ENCODE assay signal across 8 cellular contexts in genomic region chr10:103678104-103678526, GRCh38.
DNase-seq lines count a peak whose midpoint lies in the region; ATAC-seq and FAIRE-seq lines count a peak whose summit lies in the region.

No MANE protein-coding gene starts in this region.

- no peaks in the 10 kb centered on the region for H3K9me3 Mint-ChIP-seq in dendritic cell treated with granulocyte-macrophage colony-stimulating factor and Interleukin-4, amounts not matched to agents 40 ng/mL and 50 ng/mL, for 4 days

- peak overlapping the region; percentile 66 for H3K4me3 Mint-ChIP-seq in dendritic cell treated with granulocyte-macrophage colony-stimulating factor and Interleukin-4, amounts not matched to agents 40 ng/mL and 50 ng/mL, for 4 days

- no peaks in the 10 kb centered on the region for H3K36me3 Mint-ChIP-seq in dendritic cell treated with granulocyte-macrophage colony-stimulating factor and Interleukin-4, amounts not matched to agents 40 ng/mL and 50 ng/mL, for 4 days (ENCODE audit: low read depth)

- peak; percentile 90 for ATAC-seq in HG03460 (IDR thresholded peaks at IDR 0.05; ENCODE audit: unreplicated experiment)

- peak; percentile 94 for FAIRE-seq in GM19239 (lab: Jason Lieb, UNC)

- peak; percentile 97 for DNase-seq in AG08395 (ENCODE audit: low spot score)
- DNase-seq in GM19239 (ENCODE audit: insufficient read length, low spot score): peak; percentile 87
- peak; percentile 88 for DNase-seq in activated CD4-positive, alpha-beta T cell treated with anti-CD3 and anti-CD28 coated beads for 48 hours
- peak; percentile 85 to 90 for DNase-seq in lung microvascular endothelial cell (ENCODE audit: low read depth in 2 of 2)
- DNase-seq in stimulated activated CD4-positive, alpha-beta T cell treated with anti-CD3 and anti-CD28 coated beads, TNF-alpha, amount 100 ng/mL, for 48 hours (ENCODE audit: low read depth in 3 of 3): peak; percentile 67 to 74 (median 73)
- DNase-seq in NCI-H2107 (lab: John Stamatoyannopoulos, UW): no peak

- intact Hi-C loops in dendritic cell treated with granulocyte-macrophage colony-stimulating factor and Interleukin-4, amounts not matched to agents 40 ng/mL and 50 ng/mL, for 4 days (cut with micrococcal nuclease): no loop called here

- H3K4me1 Mint-ChIP-seq in dendritic cell treated with granulocyte-macrophage colony-stimulating factor and Interleukin-4, amounts not matched to agents 40 ng/mL and 50 ng/mL, for 4 days (ENCODE audit: low read depth): peaks cover 32% of the 10 kb centered on the region

- peaks cover 26% of the 10 kb centered on the region for H3K27me3 Mint-ChIP-seq in dendritic cell treated with granulocyte-macrophage colony-stimulating factor and Interleukin-4, amounts not matched to agents 40 ng/mL and 50 ng/mL, for 4 days

- H3K27ac Mint-ChIP-seq in dendritic cell treated with granulocyte-macrophage colony-stimulating factor and Interleukin-4, amounts not matched to agents 40 ng/mL and 50 ng/mL, for 4 days: peak overlapping the region; percentile 78
